In the genomic region with DNA sequence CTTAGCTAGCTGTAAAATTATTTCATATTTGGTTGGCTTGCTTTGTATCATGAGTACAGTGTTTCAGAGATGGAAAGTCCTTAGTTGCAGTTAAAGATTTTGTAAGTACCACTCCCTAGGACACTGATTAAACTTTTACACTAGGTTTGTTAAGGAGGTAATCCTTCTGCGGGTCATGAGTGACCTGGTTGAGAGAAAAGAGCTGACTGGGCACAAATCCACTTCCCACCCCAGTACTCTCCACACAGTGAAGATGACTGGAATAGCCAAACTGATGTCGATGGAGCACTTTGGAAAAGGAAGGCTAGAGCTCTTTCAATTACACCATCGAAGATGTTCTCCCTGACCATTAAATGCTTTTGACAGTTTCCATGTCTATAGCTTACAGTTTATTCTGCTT, we compare ENCODE assay signal across 23 cellular contexts.
"Had no signal": no experiment of that assay in that cellular context is flagged by ENCODE, and none has a peak within 500 bp of the region (broad histone marks: within the 10 kb centered on the region; RNA-seq: fewer than 3 reads in every experiment).

No MANE protein-coding gene starts in this region.

- H3K27me3 ChIP-seq: dorsolateral prefrontal cortex, esophagus muscularis mucosa, gastrocnemius medialis, heart right ventricle, left lung had no signal

- ATAC-seq: gastrocnemius medialis, left cardiac atrium, left lung, left ventricle myocardium superior, lower lobe of right lung, mucosa of descending colon had no signal

- DNase-seq: dermis blood vessel endothelial cell; dorsolateral prefrontal cortex; effector CD4-positive, alpha-beta T cell; effector memory CD4-positive, alpha-beta T cell; foreskin melanocyte; gastrocnemius medialis; glutamatergic neuron; head of caudate nucleus; heart right ventricle; hippocampal formation; left cardiac atrium; left lung; left ventricle myocardium superior; lower lobe of right lung; mesenchymal stem cell; mucosa of descending colon; naive B cell had no signal

- H3K4me3 ChIP-seq: coronary artery, dorsolateral prefrontal cortex, esophagus muscularis mucosa, gastrocnemius medialis, heart right ventricle, left lung, lower lobe of right lung, mucosa of descending colon had no signal

- H3K36me3 ChIP-seq: esophagus muscularis mucosa, gastrocnemius medialis, heart right ventricle, left lung, lower lobe of right lung had no signal

- H3K9me3 ChIP-seq: esophagus muscularis mucosa, gastrocnemius medialis, left lung, lower lobe of right lung, mucosa of descending colon had no signal

- H3K27ac ChIP-seq: coronary artery, dorsolateral prefrontal cortex, esophagus muscularis mucosa, gastrocnemius medialis, heart right ventricle, left lung, lower lobe of right lung had no signal

- FAIRE-seq: colon, endothelial cell of umbilical vein, islet of Langerhans, keratinocyte had no signal

- H3K4me1 ChIP-seq: esophagus muscularis mucosa, left lung, lower lobe of right lung had no signal
